In the genomic region with DNA sequence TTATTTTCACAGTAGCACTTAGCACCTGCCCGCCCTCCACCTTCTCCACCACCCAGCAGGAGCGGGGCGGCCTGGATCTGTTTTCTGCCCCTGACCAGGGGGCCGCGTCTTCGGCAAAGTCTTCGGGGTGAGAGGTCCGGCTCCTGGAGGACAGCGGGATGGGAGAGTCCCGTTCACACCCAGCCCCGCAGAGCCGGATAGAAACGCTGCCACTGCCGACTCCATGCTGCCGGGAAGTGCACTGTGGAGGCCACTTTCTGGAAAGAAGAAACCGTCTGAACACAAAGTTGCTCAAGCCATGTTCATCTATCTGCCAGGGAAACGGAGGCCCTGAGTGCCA, we compare ENCODE assay signal across 8 cellular contexts. TPM values are rescaled to one million over a fixed set of nuclear protein-coding genes. Genes with fewer than 3 reads are reported as not detected.
DNase-seq lines count a peak whose midpoint lies in the region; ATAC-seq and TF ChIP-seq lines count a peak whose summit lies in the region.

No MANE protein-coding gene starts in this region.

- DNase-seq in G401 (ENCODE audit: low spot score), result peak; percentile 25
- no peak for DNase-seq in left cardiac atrium
- no peak for DNase-seq in prostate gland (ENCODE audit: low spot score)
- no peak for DNase-seq in substantia nigra (lab: John Stamatoyannopoulos, UW)
- DNase-seq in NCI-H2171 treated with DMSO at 0.1 percent for 48 hours (lab: John Stamatoyannopoulos, UW), result no peak
- no peak for DNase-seq in CD1c-positive myeloid dendritic cell (ENCODE audit: extremely low spot score)

- WGBS in prostate gland, result 34% methylated on average over 16 of the region's 17 CpGs

- in situ Hi-C loops in G401 (cut with HindIII; ENCODE audit: low sequenced_read_pairs), result no loop called here

- TF ChIP-seq POLR2A in prostate gland (IDR thresholded peaks at IDR 0.05), result no peak

- intact Hi-C loops in left cardiac atrium (cut with DNase I), result no loop called here
- intact Hi-C loops in prostate gland (cut with DNase I), result no loop called here

- H3K9me3 ChIP-seq in prostate gland, result no peaks in the 10 kb centered on the region

- TF ChIP-seq CTCF in WI38 (IDR thresholded peaks at IDR 0.05; ENCODE audit: low read depth, low read length) (no peak), prostate gland (IDR thresholded peaks at IDR 0.05) (no peak)

- peak overlapping the region; percentile 46 for H3K4me3 ChIP-seq in WI38 (ENCODE audit: low read depth, low read length)
- peak overlapping the region; percentile 22 to 31 for H3K4me3 ChIP-seq in prostate gland

- H3K27me3 ChIP-seq in prostate gland (replicated peaks; ENCODE audit: insufficient read depth), result no peaks in the 10 kb centered on the region

- H3K27ac ChIP-seq in prostate gland (no peak overlapping the region), substantia nigra (ENCODE audit: low read depth, low read length, poor library complexity, severe bottlenecking) (no peak overlapping the region)

- peak; percentile 13 to 50 for ATAC-seq in left cardiac atrium
- no peak for ATAC-seq in GM18502 (IDR thresholded peaks at IDR 0.05; ENCODE audit: poor library complexity, unreplicated experiment)

- H3K4me1 ChIP-seq in prostate gland (replicated peaks), result no peaks in the 10 kb centered on the region

- H3K36me3 ChIP-seq in prostate gland, result no peaks in the 10 kb centered on the region

RNA-seq across cellular contexts. Expression of gene ZNF273, which starts 14.5 kb away (rescaled TPM):
- 6.3 and 8.8 TPM in 2 replicates for total RNA-seq in G401 (2014; rRNA removed; shearing (Covaris generic))
- total RNA-seq in left cardiac atrium, result 1 to 10 TPM; 2.3 to 2.7 TPM
- total RNA-seq in prostate gland, result 10 to 100 TPM in 1 of 2 donors, 1 to 10 TPM in 1; 9.7 to 11.5 TPM
